13 cellular contexts compared by ENCODE assay signal in genomic region chr19:39998511-39998910, GRCh38. TPM values are rescaled to one million over a fixed set of nuclear protein-coding genes. Genes with fewer than 3 reads are reported as not detected.
A peak's percentile ranks its signal among the peaks of the same experiment; 100 is the strongest.
DNase-seq lines count a peak whose midpoint lies in the region; ATAC-seq, FAIRE-seq and TF ChIP-seq lines count a peak whose summit lies in the region.
"Had no signal": no experiment of that assay in that cellular context is flagged by ENCODE, and none has a peak within 500 bp of the region (broad histone marks: within the 10 kb centered on the region; RNA-seq: fewer than 3 reads in every experiment).

No MANE protein-coding gene starts in this region.

- no peaks in the 10 kb centered on the region for H4K20me1 ChIP-seq in SK-N-SH (ENCODE audit: insufficient read depth)

- H3K4me1 Mint-ChIP-seq in central memory CD8-positive, alpha-beta T cell: peaks cover 31% of the 10 kb centered on the region
- H3K4me1 Mint-ChIP-seq in nephron progenitor cell: peaks cover 29% of the 10 kb centered on the region

- H2AFZ ChIP-seq in SK-N-SH (ENCODE audit: low read depth) (no peak overlapping the region), trophoblast cell (ENCODE audit: insufficient read depth, low read length, poor library complexity) (no peak overlapping the region)

- no peaks in the 10 kb centered on the region for H3K27me3 Mint-ChIP-seq in central memory CD8-positive, alpha-beta T cell
- no peaks in the 10 kb centered on the region for H3K27me3 Mint-ChIP-seq in nephron progenitor cell (ENCODE audit: low read depth, poor library complexity)

- CTCF ChIA-PET in SK-N-SH (lab: Yijun Ruan, JAX): no interaction called here

- DNase-seq in SK-N-SH (no peak), RCC 7860 (ENCODE audit: low spot score) (peak; percentile 8), nephron progenitor cell (no peak), NCI-H524 (lab: John Stamatoyannopoulos, UW) (no peak), trophoblast cell (no peak), SKM-1 (lab: John Stamatoyannopoulos, UW; ENCODE audit: unreplicated experiment) (no peak)
- no peak for DNase-seq in central memory CD8-positive, alpha-beta T cell (ENCODE audit: low spot score in 2 of 2)
- DNase-seq: NCI-H2107, T1000 had no signal

- no peak overlapping the region for H3K27ac Mint-ChIP-seq in central memory CD8-positive, alpha-beta T cell (ENCODE audit: low read depth)
- H3K27ac Mint-ChIP-seq in nephron progenitor cell: no peak overlapping the region

- H4K8ac ChIP-seq in trophoblast cell (ENCODE audit: low read depth, low read length): no peak overlapping the region

- H3F3A ChIP-seq in SK-N-SH (replicated peaks; ENCODE audit: insufficient read depth): peaks cover 11% of the 10 kb centered on the region

- POLR2A ChIA-PET in SK-N-SH (lab: Yijun Ruan, JAX): no interaction called here

- H3K9ac ChIP-seq in SK-N-SH (peak overlapping the region; percentile 26; the same call in 1 of the 2 replicates), trophoblast cell (ENCODE audit: low read length) (no peak overlapping the region)

- H3K36me3 ChIP-seq in SK-N-SH (replicated peaks in 1 of 2; ENCODE audit: control insufficient read depth in 1 of 2, insufficient read depth in 2 of 2, low read length in 1 of 2) (peaks cover 3 to 5% of the 10 kb centered on the region in 2 experiments), trophoblast cell (ENCODE audit: control insufficient read depth in 1 of 2, insufficient read depth in 2 of 2, low read length in 2 of 2) (peaks cover 3 to 4% of the 10 kb centered on the region in 2 experiments)
- H3K36me3 ChIP-seq: cardiac muscle cell had no signal

- H2BK120ac ChIP-seq in trophoblast cell (ENCODE audit: insufficient read depth, low read length, poor library complexity): no peak overlapping the region

- H3K79me1 ChIP-seq in trophoblast cell (ENCODE audit: low read length): peaks cover 7% of the 10 kb centered on the region

- no peak overlapping the region for H4K12ac ChIP-seq in trophoblast cell (ENCODE audit: low read depth, low read length)

- H3K36me3 Mint-ChIP-seq in central memory CD8-positive, alpha-beta T cell (ENCODE audit: insufficient read depth): peaks cover 8% of the 10 kb centered on the region
- H3K36me3 Mint-ChIP-seq in nephron progenitor cell (ENCODE audit: low read depth): peaks cover 42% of the 10 kb centered on the region

- H3K79me2 ChIP-seq in SK-N-SH (ENCODE audit: insufficient read depth): peaks cover 17% of the 10 kb centered on the region
- peaks cover 6% of the 10 kb centered on the region for H3K79me2 ChIP-seq in trophoblast cell (ENCODE audit: control insufficient read depth, insufficient read depth, low read length, poor library complexity)

- H3K4me1 ChIP-seq in SK-N-SH (ENCODE audit: control insufficient read depth in 1 of 2, insufficient read depth in 2 of 2, low read depth in 1 of 2, low read length in 1 of 2) (peaks cover 0 to 10% of the 10 kb centered on the region in 2 experiments; a peak in 2 of 4 replicates), trophoblast cell (ENCODE audit: control insufficient read depth in 1 of 2, insufficient read depth in 2 of 2, low read length in 2 of 2) (peaks cover 6 to 7% of the 10 kb centered on the region in 2 experiments)

- TF ChIP-seq CTCF in SK-N-SH (IDR thresholded peaks at IDR 0.05): no peak
- TF ChIP-seq CTCF in nephron progenitor cell (IDR thresholded peaks at IDR 0.05): no peak

- H2BK5ac ChIP-seq in trophoblast cell (ENCODE audit: low read depth, low read length, poor library complexity): no peak overlapping the region

- no peak for TF ChIP-seq RAD21 in SK-N-SH (IDR thresholded peaks at IDR 0.05; ENCODE audit: low read length)

- no peak overlapping the region for H4K91ac ChIP-seq in trophoblast cell (ENCODE audit: low read depth, low read length)

- H3K4me3 ChIP-seq in SK-N-SH (ENCODE audit: low read depth in 2 of 2, low read length in 1 of 2) (no peak overlapping the region), trophoblast cell (ENCODE audit: low read depth, low read length) (no peak overlapping the region)
- H3K4me3 ChIP-seq: cardiac muscle cell had no signal

- no peaks in the 10 kb centered on the region for H3K9me2 ChIP-seq in SK-N-SH

- ATAC-seq in SK-N-SH treated with all-trans-retinoic acid at 6 μM for 48 hours: no peak
- no peak for ATAC-seq in central memory CD8-positive, alpha-beta T cell (replicated peaks; ENCODE audit: extremely low read depth, poor library complexity, severe bottlenecking)

- H3K27me3 ChIP-seq in SK-N-SH (ENCODE audit: insufficient read depth): no peaks in the 10 kb centered on the region
- no peaks in the 10 kb centered on the region for H3K27me3 ChIP-seq in trophoblast cell (ENCODE audit: insufficient read depth, low read length)
- H3K27me3 ChIP-seq: cardiac muscle cell had no signal

- H3K9me3 ChIP-seq in SK-N-SH (no peaks in the 10 kb centered on the region), trophoblast cell (ENCODE audit: insufficient read depth, low read depth, low read length) (peaks cover 8% of the 10 kb centered on the region)

- H2BK12ac ChIP-seq in trophoblast cell (ENCODE audit: low read length): no peak overlapping the region

- no peaks in the 10 kb centered on the region for H3K9me3 Mint-ChIP-seq in central memory CD8-positive, alpha-beta T cell
- peaks cover 32% of the 10 kb centered on the region for H3K9me3 Mint-ChIP-seq in nephron progenitor cell

- WGBS in SK-N-SH (ENCODE audit: low lambda C conversion rate): 70% methylated on average over 4 of the region's 4 CpGs
- WGBS in trophoblast cell (ENCODE audit: extremely low coverage, insufficient coverage, insufficient read length): no CpG with 5 or more reads among the region's 4 CpGs

- H3K18ac ChIP-seq in trophoblast cell (ENCODE audit: low read length): no peak overlapping the region

- no peak overlapping the region for H2AK5ac ChIP-seq in trophoblast cell (ENCODE audit: low read length)

- no peak overlapping the region for H3K23ac ChIP-seq in trophoblast cell (ENCODE audit: low read length)

- no peak for TF ChIP-seq EP300 in SK-N-SH (IDR thresholded peaks at IDR 0.05; ENCODE audit: borderline replicate concordance in 1 of 2, low read depth in 1 of 2, low read length in 1 of 2)

- H3K4ac ChIP-seq in trophoblast cell (ENCODE audit: low read depth, low read length): no peak overlapping the region

- H3K4me3 Mint-ChIP-seq in central memory CD8-positive, alpha-beta T cell: peak overlapping the region; percentile 86
- peak overlapping the region; percentile 99 for H3K4me3 Mint-ChIP-seq in nephron progenitor cell

- FAIRE-seq in RCC 7860 (lab: Jason Lieb, UNC): no peak
- FAIRE-seq: endothelial cell of umbilical vein had no signal

- H3K4me2 ChIP-seq in SK-N-SH (no peak overlapping the region), trophoblast cell (ENCODE audit: low read length) (no peak overlapping the region)

- H3K27ac ChIP-seq in SK-N-SH (ENCODE audit: low read depth in 2 of 2, low read length in 1 of 2): peak overlapping the region in 1 of 2 experiments; percentile 71; a peak in 2 of 4 replicates
- no peak overlapping the region for H3K27ac ChIP-seq in trophoblast cell (ENCODE audit: low read depth, low read length)
- H3K27ac ChIP-seq: 22Rv1, cardiac muscle cell had no signal

- no peak overlapping the region for H3K14ac ChIP-seq in trophoblast cell (ENCODE audit: low read length)

TF ChIP-seq in SK-N-SH, 30 proteins besides CTCF, POLR2A, EP300 and RAD21:
- TF ChIP-seq YY1 (IDR thresholded peaks at IDR 0.05; ENCODE audit: low read depth) (no peak), CHD2 (IDR thresholded peaks at IDR 0.05; ENCODE audit: low read length, partially characterized antibody) (no peak), USF1 (IDR thresholded peaks at IDR 0.05; ENCODE audit: borderline replicate concordance, low read depth) (no peak), MEF2A (IDR thresholded peaks at IDR 0.05; ENCODE audit: borderline replicate concordance, low read depth) (0 out of 2 replicates have a peak, but pooled peaks have one; percentile 6)

TF ChIP-seq in SK-N-SH treated with all-trans-retinoic acid at 6 μM for 48 hours, 23 proteins besides CTCF, POLR2A, EP300 and RAD21 (continues in another document):
- TF ChIP-seq ZFP3 (CRISPR knock-in tag; IDR thresholded peaks at IDR 0.05) (no peak), ZFP30 (CRISPR knock-in tag; IDR thresholded peaks at IDR 0.05) (no peak), CSDC2 (CRISPR knock-in tag; IDR thresholded peaks at IDR 0.05) (no peak), CSRNP3 (CRISPR knock-in tag; IDR thresholded peaks at IDR 0.05) (no peak), OSR1 (CRISPR knock-in tag; IDR thresholded peaks at IDR 0.05) (no peak), ESRRG (CRISPR knock-in tag; IDR thresholded peaks at IDR 0.05) (no peak), TCF4 (CRISPR knock-in tag; IDR thresholded peaks at IDR 0.05; ENCODE audit: borderline replicate concordance) (no peak), PPARA (CRISPR knock-in tag; IDR thresholded peaks at IDR 0.05; ENCODE audit: borderline replicate concordance) (no peak)

RNA-seq across cellular contexts. Expression of gene ZNF546, which starts 1.7 kb away (rescaled TPM):
- polyA plus RNA-seq in SK-N-SH (2012; rRNA removed): 0.87 and 1.2 TPM in 2 replicates
- polyA plus RNA-seq in SK-N-SH (2012; cell fraction: cytosol; rRNA removed): 0.82 and 1.0 TPM in 2 replicates
- 1.2 and 1.8 TPM in 2 replicates for polyA plus RNA-seq in SK-N-SH (2012; cell fraction: nucleus; rRNA removed)
- polyA plus RNA-seq in trophoblast cell (2013): 0.33 and 0.53 TPM in 2 replicates

RNA-seq across cellular contexts. Expression of gene PSMC4, which starts 27.5 kb away (rescaled TPM):
- polyA plus RNA-seq in SK-N-SH (2012; rRNA removed): 172 and 173 TPM in 2 replicates
- 101 and 131 TPM in 2 replicates for polyA plus RNA-seq in SK-N-SH (2012; cell fraction: cytosol; rRNA removed)
- polyA plus RNA-seq in SK-N-SH (2012; cell fraction: nucleus; rRNA removed): 150 and 180 TPM in 2 replicates
- polyA plus RNA-seq in trophoblast cell (2013): 163 and 169 TPM in 2 replicates

RNA-seq across cellular contexts. Expression of gene ZNF780B, which starts 57.5 kb away (rescaled TPM):
- polyA plus RNA-seq in SK-N-SH (2012; rRNA removed): 6.4 and 7.0 TPM in 2 replicates
- 4.9 and 8.6 TPM in 2 replicates for polyA plus RNA-seq in SK-N-SH (2012; cell fraction: cytosol; rRNA removed)
- polyA plus RNA-seq in SK-N-SH (2012; cell fraction: nucleus; rRNA removed): 8.7 and 13.1 TPM in 2 replicates
- 5.9 and 6.1 TPM in 2 replicates for polyA plus RNA-seq in trophoblast cell (2013)
